ENCODE assay signal across 8 cellular contexts in the genomic region with DNA sequence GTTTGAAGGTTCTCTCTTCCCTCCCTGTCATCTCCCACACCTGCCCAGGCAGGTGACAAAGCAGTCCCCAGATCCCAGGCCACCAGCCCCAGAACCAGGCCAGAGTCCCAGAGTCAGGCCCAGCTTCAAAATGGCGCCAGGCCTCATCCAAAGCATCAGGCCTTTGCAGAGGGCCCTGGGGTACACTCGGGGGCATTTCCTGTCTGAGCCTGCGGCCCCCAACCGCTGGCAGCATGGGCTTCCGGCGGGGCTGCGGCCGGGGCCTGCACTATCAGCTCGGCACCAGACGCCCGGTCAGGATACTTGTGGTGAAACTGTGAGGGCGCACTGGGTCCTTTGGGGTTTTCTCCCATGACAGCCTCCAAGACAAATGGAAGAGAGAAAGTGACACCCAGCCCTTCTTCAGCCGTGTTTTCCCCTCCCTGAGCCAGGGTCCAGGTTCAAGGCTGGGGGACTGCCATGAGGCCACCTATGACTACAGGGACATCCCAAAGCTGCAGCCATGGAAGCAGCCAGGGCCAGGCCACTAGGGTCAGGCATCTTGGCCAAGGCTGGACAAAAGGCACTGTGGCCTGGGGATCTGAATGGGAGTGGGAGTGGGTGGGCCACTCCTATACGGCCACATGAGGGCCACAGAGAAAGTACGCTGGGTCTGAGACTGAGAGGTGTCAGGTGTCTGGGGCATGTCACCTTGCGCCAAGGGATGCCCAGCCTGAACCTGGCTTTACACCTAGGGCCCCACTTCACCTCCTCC. TPM values are rescaled to one million over a fixed set of nuclear protein-coding genes. Genes with fewer than 3 reads are reported as not detected.
A peak's percentile ranks its signal among the peaks of the same experiment; 100 is the strongest.
DNase-seq lines count a peak whose midpoint lies in the region; ATAC-seq, FAIRE-seq and TF ChIP-seq lines count a peak whose summit lies in the region.

No MANE protein-coding gene starts in this region.

- 96% methylated on average over 16 of the region's 16 CpGs; no CpG with 5 or more reads in 1 of the 2 experiments for WGBS in H1 (ENCODE audit: extremely low coverage in 1 of 2, insufficient coverage in 1 of 2, insufficient read length in 1 of 2, insufficient replicate concordance in 2 of 2, low coverage in 1 of 2, low lambda C conversion rate in 2 of 2, missing lambda C conversion rate in 1 of 2), 2 experiments
- WGBS in prostate gland, result 79% methylated on average over 16 of the region's 16 CpGs

- H2BK120ac ChIP-seq in H1 (replicated peaks; ENCODE audit: low read depth, low read length), result no peak overlapping the region

- H3K9me3 ChIP-seq in DOHH2 (ENCODE audit: control insufficient read depth, insufficient read depth, low read length), result no peaks in the 10 kb centered on the region
- no peaks in the 10 kb centered on the region for H3K9me3 ChIP-seq in OCI-LY3 (ENCODE audit: insufficient read depth, low read length)
- no peaks in the 10 kb centered on the region for H3K9me3 ChIP-seq in H1 (ENCODE audit: insufficient read depth in 2 of 2, low read depth in 1 of 2, low read length in 1 of 2)
- no peaks in the 10 kb centered on the region for H3K9me3 ChIP-seq in prostate gland

- TF ChIP-seq POLR2A in H1 (IDR thresholded peaks at IDR 0.05; ENCODE audit: control extremely low read depth in 1 of 2, low read depth in 2 of 2, low read length in 2 of 2), result no peak
- TF ChIP-seq POLR2A in prostate gland (IDR thresholded peaks at IDR 0.05), result no peak

- no peak overlapping the region for H3K23ac ChIP-seq in H1 (ENCODE audit: insufficient read length)

- H3K9ac ChIP-seq in OCI-LY3 (ENCODE audit: low read length), result peak overlapping the region; percentile 70
- peak overlapping the region in 1 of 4 experiments; percentile 36; a peak in 2 of 7 replicates for H3K9ac ChIP-seq in H1 (replicated peaks in 1 of 4; ENCODE audit: extremely low read depth in 1 of 4, low read depth in 3 of 4, low read length in 3 of 4)

- intact Hi-C loops in prostate gland (cut with DNase I), result loop anchor here (5.0 kb wide), 3 partner anchors 36 to 231 kb away; partner anchors contain the start of gene RPN1

- ATAC-seq in HG03521 (IDR thresholded peaks at IDR 0.05; ENCODE audit: unreplicated experiment) (no peak), HG02840 (IDR thresholded peaks at IDR 0.05; ENCODE audit: low FRiP score, unreplicated experiment) (no peak)

- no peak for TF ChIP-seq RAD21 in H1 (IDR thresholded peaks at IDR 0.05 in 1 of 2, conservative IDR thresholded peaks at IDR 0.05 in 1 of 2; ENCODE audit: low read depth in 2 of 2, low read length in 2 of 2)

- peaks cover 17% of the 10 kb centered on the region for H3F3A ChIP-seq in DOHH2 (ENCODE audit: control insufficient read depth, insufficient read depth)

- H3K27ac ChIP-seq in DOHH2 (ENCODE audit: low read depth, low read length) (no peak overlapping the region), OCI-LY3 (ENCODE audit: low read length) (peak overlapping the region; percentile 54), H1 (ENCODE audit: low read depth, low read length) (0 out of 2 replicates have a peak overlapping the region, but pooled peaks have one; percentile 49), prostate gland (peak overlapping the region; percentile 85 to 89)

- H3K56ac ChIP-seq in H1 (replicated peaks; ENCODE audit: insufficient read length, low read depth, low read length), result no peak overlapping the region

- H3K4me1 ChIP-seq in DOHH2 (ENCODE audit: control insufficient read depth, low read length) (peaks cover 21% of the 10 kb centered on the region), OCI-LY3 (ENCODE audit: low read length) (peaks cover 19% of the 10 kb centered on the region), H1 (replicated peaks in 1 of 4; ENCODE audit: control insufficient read depth in 3 of 4, insufficient read depth in 4 of 4, low read length in 3 of 4) (peaks cover 0 to 7% (median 5%) of the 10 kb centered on the region in 4 experiments; a peak in 6 of 7 replicates), prostate gland (replicated peaks) (peaks cover 9% of the 10 kb centered on the region)

- H3K4me3 ChIP-seq in DOHH2 (ENCODE audit: low read length) (peak overlapping the region; percentile 91), OCI-LY3 (ENCODE audit: low read length) (peak overlapping the region; percentile 92), H1 (ENCODE audit: extremely low read depth in 1 of 4, insufficient read depth in 2 of 4, low read depth in 3 of 4, low read length in 4 of 4) (peak overlapping the region in 2 of 4 experiments; percentile 27 to 71; a peak in 6 of 8 replicates), prostate gland (no peak overlapping the region)

- H2BK12ac ChIP-seq in H1 (ENCODE audit: low read depth, low read length), result no peak overlapping the region

- DNase-seq in H1 (ENCODE audit: low read depth in 1 of 2, low spot score in 2 of 2) (no peak), prostate gland (ENCODE audit: low spot score) (no peak), NCI-H2227 (lab: John Stamatoyannopoulos, UW; ENCODE audit: unreplicated experiment) (no peak), HUDEP-2 (lab: John Stamatoyannopoulos, UW; ENCODE audit: unreplicated experiment in 76 of 76) (no peak)

- H3K14ac ChIP-seq in H1 (ENCODE audit: insufficient read length), result no peak overlapping the region

- H2BK15ac ChIP-seq in H1 (ENCODE audit: low read length), result no peak overlapping the region; the same call in 1 of the 2 replicates

- no peaks in the 10 kb centered on the region for H3K27me3 ChIP-seq in DOHH2 (ENCODE audit: control insufficient read depth, low read length)
- no peaks in the 10 kb centered on the region for H3K27me3 ChIP-seq in OCI-LY3 (ENCODE audit: low read depth, low read length)
- H3K27me3 ChIP-seq in H1 (replicated peaks in 1 of 4; ENCODE audit: control insufficient read depth in 3 of 4, extremely low read depth in 1 of 4, insufficient read depth in 3 of 4, low read length in 3 of 4), result no peaks in the 10 kb centered on the region
- no peaks in the 10 kb centered on the region for H3K27me3 ChIP-seq in prostate gland (replicated peaks; ENCODE audit: insufficient read depth)

- peak overlapping the region; percentile 87 for H4K8ac ChIP-seq in H1 (ENCODE audit: extremely low read depth, insufficient read depth, low read length)

- H3K23me2 ChIP-seq in H1 (ENCODE audit: low read depth, low read length), result peaks cover 12% of the 10 kb centered on the region

- peak overlapping the region; percentile 65; the same call in 1 of the 2 replicates for H2AK5ac ChIP-seq in H1 (ENCODE audit: low read depth, low read length)

- peak overlapping the region; percentile 77 for H3K4me2 ChIP-seq in DOHH2 (ENCODE audit: low read length)
- peak overlapping the region; percentile 81 for H3K4me2 ChIP-seq in OCI-LY3 (ENCODE audit: low read length)
- H3K4me2 ChIP-seq in H1 (ENCODE audit: insufficient read depth in 1 of 2, low read depth in 2 of 2, low read length in 2 of 2), result peak overlapping the region; percentile 90 to 92

- H3K9me2 ChIP-seq in DOHH2 (replicated peaks; ENCODE audit: control insufficient read depth, low read length), result no peaks in the 10 kb centered on the region

- peak overlapping the region; percentile 78; the same call in 1 of the 2 replicates for H2BK5ac ChIP-seq in H1 (ENCODE audit: low read depth, low read length)

- FAIRE-seq in H1 (lab: Jason Lieb, UNC), result no peak

- no peaks in the 10 kb centered on the region for H4K20me1 ChIP-seq in DOHH2 (ENCODE audit: control insufficient read depth, insufficient read depth, low read depth, low read length)
- H4K20me1 ChIP-seq in OCI-LY3 (ENCODE audit: insufficient read depth, low read length), result no peaks in the 10 kb centered on the region
- peaks cover 1 to 13% of the 10 kb centered on the region in 2 experiments for H4K20me1 ChIP-seq in H1 (replicated peaks in 1 of 2; ENCODE audit: control insufficient read depth in 1 of 2, insufficient read depth in 2 of 2, low read length in 2 of 2)

- H3K4ac ChIP-seq in H1 (replicated peaks; ENCODE audit: insufficient read length, low read depth, low read length), result peak overlapping the region; percentile 42

- H3K36me3 ChIP-seq in DOHH2 (ENCODE audit: control insufficient read depth, low read length) (peaks cover 49% of the 10 kb centered on the region), OCI-LY3 (replicated peaks; ENCODE audit: low read depth, low read length) (peaks cover 33% of the 10 kb centered on the region), H1 (ENCODE audit: control insufficient read depth in 2 of 4, insufficient read depth in 4 of 4, low read length in 3 of 4) (peaks cover 10 to 18% (median 11%) of the 10 kb centered on the region in 4 experiments), prostate gland (peaks cover 0 to 8% of the 10 kb centered on the region in 2 donors)

- TF ChIP-seq CTCF in DOHH2 (IDR thresholded peaks at IDR 0.05; ENCODE audit: low read depth, low read length, poor library complexity, severe bottlenecking), result no peak
- TF ChIP-seq CTCF in OCI-LY3 (IDR thresholded peaks at IDR 0.05; ENCODE audit: low read depth, low read length), result no peak
- no peak for TF ChIP-seq CTCF in H1 (IDR thresholded peaks at IDR 0.05; ENCODE audit: control extremely low read depth in 1 of 3, insufficient read depth in 1 of 3, low read depth in 1 of 3, low read length in 3 of 3)
- TF ChIP-seq CTCF in prostate gland (IDR thresholded peaks at IDR 0.05), result no peak

- POLR2A ChIA-PET in H1 (lab: Charles Lee; ENCODE audit: partially characterized antibody), result interaction anchor here (1.0 kb wide), 1 partner anchor 9 kb away, joined by 3 read pairs; no protein-coding TSS in a partner anchor

- H4K5ac ChIP-seq in H1 (ENCODE audit: insufficient read length, low read depth, low read length), result peak overlapping the region; percentile 44

- H4K91ac ChIP-seq in H1 (replicated peaks; ENCODE audit: insufficient read length, low read length), result peak overlapping the region; percentile 80

- H3K79me2 ChIP-seq in DOHH2 (ENCODE audit: control insufficient read depth, low read length) (peaks cover 25% of the 10 kb centered on the region), OCI-LY3 (ENCODE audit: low read length) (peaks cover 46% of the 10 kb centered on the region), H1 (ENCODE audit: control insufficient read depth in 1 of 2, insufficient read depth in 2 of 2, low read length in 2 of 2) (0 out of 4 replicates have a peak, but pooled peaks cover 0 to 4% of the 10 kb centered on the region in 2 experiments)

- no peak for TF ChIP-seq EP300 in H1 (IDR thresholded peaks at IDR 0.05; ENCODE audit: borderline replicate concordance in 1 of 2, low read depth in 2 of 2, low read length in 2 of 2)

- CTCF ChIA-PET in H1 (lab: Charles Lee; ENCODE audit: partially characterized antibody), result interaction anchor here (0.9 to 2.7 kb wide), 19 partner anchors 8 to 229 kb away, joined by 3 to 12 read pairs (median 4); no protein-coding TSS in a partner anchor

- H2BK20ac ChIP-seq in H1 (ENCODE audit: low read length), result no peak overlapping the region

- H2AFZ ChIP-seq in OCI-LY3 (ENCODE audit: low read depth, low read length), result peak overlapping the region; percentile 52; the same call in 1 of the 2 replicates
- no peak overlapping the region for H2AFZ ChIP-seq in H1 (ENCODE audit: low read length)

- H3K79me1 ChIP-seq in H1 (ENCODE audit: low read depth, low read length), result peaks cover 4% of the 10 kb centered on the region

- H3K18ac ChIP-seq in H1 (ENCODE audit: extremely low read depth, low read length), result no peak overlapping the region

RNA-seq across cellular contexts. Expression of gene RPN1, which starts 33.9 kb away (rescaled TPM):
- total RNA-seq in H1 (2021; fragmentation: NEBNext Ultra II Directional; extraction: Animal tissue kit (Norgen Biotek cat#: 25700)), result 204 and 211 TPM in 2 replicates
- 130 and 165 TPM in 2 replicates for polyA plus RNA-seq in H1 (2011; rRNA removed)
- 191 TPM for polyA plus RNA-seq in H1 (2011; cell fraction: cytosol; rRNA removed)
- 198 TPM for polyA plus RNA-seq in H1 (2011; cell fraction: nucleus; rRNA removed)
- 165 to 184 TPM (median 180 TPM) in 4 replicates for polyA plus RNA-seq in H1 (2012, experiment 1 of 2)
- 210 TPM for polyA plus RNA-seq in H1 (2012, experiment 2 of 2)
- 334 TPM for polyA plus RNA-seq in H1 (2013, experiment 1 of 2)
- polyA plus RNA-seq in H1 (2013, experiment 2 of 2), result 339 TPM
- polyA minus RNA-seq in H1 (2011; rRNA and poly(A)+ RNA removed), result 400 and 441 TPM in 2 replicates
- polyA minus RNA-seq in H1 (2011; cell fraction: cytosol; rRNA and poly(A)+ RNA removed), result 180 TPM
- polyA minus RNA-seq in H1 (2011; cell fraction: nucleus; rRNA and poly(A)+ RNA removed), result 128 TPM
- total RNA-seq in prostate gland, result 100 to 1,000 TPM; 291 to 359 TPM

Comparison
In these comparisons a context has a peak if more than half of its experiments do, and no peak if none do; other contexts are left out.
1. H3K4me3 ChIP-seq: peak in DOHH2 (single experiment) and OCI-LY3 (single experiment); none in prostate gland (0 of 2).
2. Peak in every context shown above with its lines, with median percentiles within 50 percentile points of each other: H3K4me2 ChIP-seq.